In the genomic region with DNA sequence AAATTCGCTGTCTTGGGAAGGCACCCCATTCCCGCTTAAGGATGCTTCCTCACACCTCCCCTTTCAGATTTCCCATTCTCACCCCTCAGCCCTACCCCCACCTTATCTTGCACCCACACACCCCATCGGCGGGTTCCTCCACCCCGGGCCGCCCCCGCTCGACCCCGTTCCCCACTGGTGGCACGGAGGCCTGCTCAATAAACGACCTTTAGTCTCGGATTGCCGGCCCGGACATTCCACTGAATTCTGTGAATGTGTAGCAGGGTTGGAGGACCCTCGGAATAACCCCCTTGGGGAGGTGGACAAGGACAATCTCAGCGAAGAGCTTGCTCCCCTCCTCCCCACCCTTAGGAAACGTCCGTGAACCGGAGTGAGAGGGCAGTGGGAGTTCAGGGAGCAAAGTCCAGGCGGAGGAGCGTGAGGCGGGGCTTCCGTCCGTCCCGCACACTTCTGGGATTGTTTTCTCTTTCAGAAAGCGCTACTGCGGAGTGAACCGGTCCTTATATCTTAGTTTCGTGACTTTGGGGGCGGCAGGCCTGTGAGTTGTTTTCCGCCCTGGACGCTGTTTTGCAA, we compare ENCODE assay signal across 9 cellular contexts. TPM values are rescaled to one million over a fixed set of nuclear protein-coding genes. Genes with fewer than 3 reads are reported as not detected.
DNase-seq lines count a peak whose midpoint lies in the region; ATAC-seq, FAIRE-seq and TF ChIP-seq lines count a peak whose summit lies in the region.
"Had no signal": no experiment of that assay in that cellular context is flagged by ENCODE, and none has a peak within 500 bp of the region (broad histone marks: within the 10 kb centered on the region; RNA-seq: fewer than 3 reads in every experiment).

No MANE protein-coding gene starts in this region.

- H3K4me3 Mint-ChIP-seq in astrocyte (ENCODE audit: unreplicated experiment), result peak overlapping the region; percentile 83

- H3K27ac Mint-ChIP-seq in astrocyte (ENCODE audit: unreplicated experiment), result no peak overlapping the region

- peak overlapping the region; percentile 86 for H2AFZ ChIP-seq in astrocyte (ENCODE audit: low read depth, low read length)

- H3K79me2 ChIP-seq in astrocyte (ENCODE audit: insufficient read depth, low read length), result peaks cover 24% of the 10 kb centered on the region

- H3K9me3 ChIP-seq in astrocyte (ENCODE audit: insufficient read depth, low read depth, low read length) (no peaks in the 10 kb centered on the region), left lung (no peaks in the 10 kb centered on the region), thoracic aorta (no peaks in the 10 kb centered on the region)
- H3K9me3 ChIP-seq: BLaER1 had no signal

- TF ChIP-seq CTCF in astrocyte (IDR thresholded peaks at IDR 0.05; ENCODE audit: insufficient read depth, low read depth, low read length), result no peak
- TF ChIP-seq CTCF in left lung (IDR thresholded peaks at IDR 0.05), result no peak
- TF ChIP-seq CTCF in thoracic aorta (IDR thresholded peaks at IDR 0.05), result no peak

- H3K36me3 ChIP-seq in astrocyte (ENCODE audit: insufficient read depth, low read length) (peaks cover 4% of the 10 kb centered on the region), left lung (peaks cover 0 to 18% of the 10 kb centered on the region in 2 donors), thoracic aorta (peaks cover 16% of the 10 kb centered on the region)

- no peak overlapping the region for H3K27ac ChIP-seq in astrocyte (ENCODE audit: low read depth, low read length)
- H3K27ac ChIP-seq in left lung, result peak overlapping the region; percentile 87 to 88
- no peak overlapping the region for H3K27ac ChIP-seq in thoracic aorta
- H3K27ac ChIP-seq: BLaER1 had no signal

- H3K9me3 Mint-ChIP-seq in astrocyte (ENCODE audit: unreplicated experiment), result no peaks in the 10 kb centered on the region

- H3K4me3 ChIP-seq in astrocyte (ENCODE audit: insufficient read depth, low read depth, low read length) (peak overlapping the region; percentile 61), left lung (peak overlapping the region; percentile 54 to 79), thoracic aorta (peak overlapping the region; percentile 80)
- H3K4me3 ChIP-seq: BLaER1 had no signal

- FAIRE-seq in astrocyte (lab: Jason Lieb, UNC), result no peak

- peaks cover 12% of the 10 kb centered on the region for H3K36me3 Mint-ChIP-seq in astrocyte (ENCODE audit: low read depth, unreplicated experiment)

- peaks cover 7% of the 10 kb centered on the region for H4K20me1 ChIP-seq in astrocyte (ENCODE audit: insufficient read depth, low read length)

- H3K4me1 Mint-ChIP-seq in astrocyte (ENCODE audit: low read depth, unreplicated experiment), result peaks cover 29% of the 10 kb centered on the region

- H3K4me1 ChIP-seq in astrocyte (ENCODE audit: insufficient read depth, low read length) (peaks cover 58% of the 10 kb centered on the region), left lung (peaks cover 38 to 81% of the 10 kb centered on the region in 2 donors), thoracic aorta (ENCODE audit: control insufficient read depth in 1 of 2, low read depth in 2 of 2) (peaks cover 25 to 57% of the 10 kb centered on the region in 2 donors)

- peak; percentile 14 for ATAC-seq in left lung
- ATAC-seq in thoracic aorta (ENCODE audit: insufficient number of reproducible peaks, low FRiP score, low read depth), result no peak
- no peak for ATAC-seq in GM19035 (IDR thresholded peaks at IDR 0.05; ENCODE audit: unreplicated experiment)
- ATAC-seq in sciatic nerve, result no peak

- H3K27me3 Mint-ChIP-seq in astrocyte (ENCODE audit: low read depth, unreplicated experiment), result peaks cover 51% of the 10 kb centered on the region

- DNase-seq in NOMO-1 (lab: John Stamatoyannopoulos, UW; ENCODE audit: unreplicated experiment in 2 of 2), result peak; percentile 33
- DNase-seq in NOMO-1 treated with dmso at 0.1 percent for 144 hours (lab: John Stamatoyannopoulos, UW; ENCODE audit: unreplicated experiment), result no peak
- DNase-seq in astrocyte (ENCODE audit: low read depth), result no peak
- peak in 1 of 2 donors; percentile 66 for DNase-seq in left lung
- DNase-seq in thoracic aorta (ENCODE audit: low spot score), result no peak
- no peak for DNase-seq in H4 (ENCODE audit: low spot score)
- no peak for DNase-seq in sciatic nerve (ENCODE audit: low spot score)

- peak overlapping the region; percentile 83 for H3K9ac ChIP-seq in astrocyte (ENCODE audit: low read length)
- H3K9ac ChIP-seq: BLaER1 had no signal

- H3K27me3 ChIP-seq in astrocyte (ENCODE audit: insufficient read depth, low read length) (peaks cover 39% of the 10 kb centered on the region), left lung (peaks cover 29 to 65% of the 10 kb centered on the region in 2 donors), thoracic aorta (replicated peaks; ENCODE audit: insufficient read depth) (peaks cover 6% of the 10 kb centered on the region)

- intact Hi-C loops in left lung (cut with DNase I) (no loop called here), sciatic nerve (cut with DNase I) (no loop called here)

- peak overlapping the region; percentile 93 for H3K4me2 ChIP-seq in astrocyte (ENCODE audit: low read length)
- H3K4me2 ChIP-seq: BLaER1 had no signal

RNA-seq across cellular contexts. Expression of a gene that starts 2.8 kb away (rescaled TPM):
- total RNA-seq in astrocyte (0.89 and 1.0 TPM in 2 replicates), left lung (1 to 10 TPM; 1.6 to 2.2 TPM), thoracic aorta (under 1 TPM; 0.54 to 0.71 TPM), sciatic nerve (0.53 TPM)
- 0.97 TPM in 1 of 2 replicates, not detected in the other for total RNA-seq in H4 (2014; rRNA removed; shearing (Covaris generic))

RNA-seq across cellular contexts. Expression of a gene that starts 5.3 kb away (rescaled TPM):
- total RNA-seq in astrocyte (17.8 and 17.9 TPM in 2 replicates), left lung (10 to 100 TPM; 27.1 to 33.6 TPM), thoracic aorta (1 to 10 TPM; 7.8 to 8.0 TPM), sciatic nerve (13.7 TPM)
- 17.0 and 25.7 TPM in 2 replicates for total RNA-seq in H4 (2014; rRNA removed; shearing (Covaris generic))

RNA-seq across cellular contexts. Expression of a gene that starts 12.0 kb away (rescaled TPM):
- total RNA-seq in astrocyte, result not detected in 2 replicates
- total RNA-seq in left lung, result not detected
- not detected for total RNA-seq in thoracic aorta
- total RNA-seq in H4 (2014; rRNA removed; shearing (Covaris generic)), result not detected in 2 replicates
- not detected for total RNA-seq in sciatic nerve

RNA-seq across cellular contexts. Expression of a gene that starts 19.4 kb away (rescaled TPM):
- total RNA-seq in astrocyte (12.0 and 14.1 TPM in 2 replicates), left lung (10 to 100 TPM; 22.1 to 27.0 TPM), thoracic aorta (10 to 100 TPM; 37.9 to 38.9 TPM), sciatic nerve (22.6 TPM)
- 9.2 and 10.7 TPM in 2 replicates for total RNA-seq in H4 (2014; rRNA removed; shearing (Covaris generic))

RNA-seq across cellular contexts. Expression of a gene that starts 19.4 kb away (rescaled TPM):
- total RNA-seq in astrocyte (10.6 and 11.2 TPM in 2 replicates), left lung (10 to 100 TPM; 12.1 to 17.5 TPM), thoracic aorta (10 to 100 TPM; 31.5 to 43.4 TPM), sciatic nerve (25.0 TPM)
- 1.8 and 2.2 TPM in 2 replicates for total RNA-seq in H4 (2014; rRNA removed; shearing (Covaris generic))

Comparison
In these comparisons a context has a peak if more than half of its experiments do, and no peak if none do; other contexts are left out.
1. DNase-seq: peak in NOMO-1 (2 of 2); none in NOMO-1 treated with dmso at 0.1 percent for 144 hours (single experiment), astrocyte (single experiment), thoracic aorta (single experiment), H4 (single experiment) and sciatic nerve (single experiment).
2. H3K27ac ChIP-seq: peak in left lung (2 of 2); none in astrocyte (single experiment) and thoracic aorta (0 of 2).
3. Peak in every context shown above with its lines, with median percentiles within 50 percentile points of each other: H3K4me3 ChIP-seq.